ENCODE assay signal across 8 cellular contexts in genomic region chr10:128035557-128035973, GRCh38.
DNase-seq lines count a peak whose midpoint lies in the region; ATAC-seq and TF ChIP-seq lines count a peak whose summit lies in the region.

No MANE protein-coding gene starts in this region.

- H3K36me3 ChIP-seq in BJ (ENCODE audit: control insufficient read depth, insufficient read depth, low read length) = no peaks in the 10 kb centered on the region

- H3K9me3 Mint-ChIP-seq in activated T-cell treated with anti-CD3 and anti-CD28 coated beads, Interleukin-2, amount 50 U/mL, for 24 hours = no peaks in the 10 kb centered on the region

- H3K4me3 ChIP-seq in BJ (ENCODE audit: low read depth, low read length) (no peak overlapping the region), foreskin fibroblast (ENCODE audit: low read depth in 1 of 2, low read length in 2 of 2) (no peak overlapping the region)

- TF ChIP-seq CTCF in BJ (IDR thresholded peaks at IDR 0.05; ENCODE audit: insufficient read depth, low read depth, low read length) (peak; percentile 83), foreskin fibroblast (IDR thresholded peaks at IDR 0.05; ENCODE audit: low read depth, low read length) (peak; percentile 82)

- H3K27me3 Mint-ChIP-seq in activated T-cell treated with anti-CD3 and anti-CD28 coated beads, Interleukin-2, amount 50 U/mL, for 24 hours = no peaks in the 10 kb centered on the region

- POLR2A ChIA-PET in BJ (lab: Charles Lee) = no interaction called here

- H3K4me1 Mint-ChIP-seq in activated T-cell treated with anti-CD3 and anti-CD28 coated beads, Interleukin-2, amount 50 U/mL, for 24 hours (ENCODE audit: low read depth) = peaks cover 11% of the 10 kb centered on the region

- H3K4me3 Mint-ChIP-seq in activated T-cell treated with anti-CD3 and anti-CD28 coated beads, Interleukin-2, amount 50 U/mL, for 24 hours = no peak overlapping the region

- no peak overlapping the region for H3K27ac Mint-ChIP-seq in activated T-cell treated with anti-CD3 and anti-CD28 coated beads, Interleukin-2, amount 50 U/mL, for 24 hours

- ATAC-seq in GM21390 (IDR thresholded peaks at IDR 0.05; ENCODE audit: unreplicated experiment) (peak; percentile 71), GM21515 (IDR thresholded peaks at IDR 0.05; ENCODE audit: unreplicated experiment) (no peak), GM18498 (IDR thresholded peaks at IDR 0.05; ENCODE audit: unreplicated experiment) (no peak)

- DNase-seq in BJ (ENCODE audit: low read depth) (no peak), NAMALWA (ENCODE audit: low spot score) (peak; percentile 50), foreskin fibroblast (no peak), renal cortical epithelial cell (ENCODE audit: low read depth) (peak; percentile 18)
- DNase-seq in activated T-cell treated with anti-CD3 and anti-CD28 coated beads, Interleukin-2, amount 50 U/mL, for 24 hours = peak; percentile 78

- CTCF ChIA-PET in BJ (lab: Yijun Ruan, JAX) = interaction anchor here (0.6 to 6.6 kb wide), 27 partner anchors 9 to 177 kb away, joined by 3 to 160 read pairs (median 5); partner anchors contain the start of gene PTPRE

- H3K27me3 ChIP-seq in BJ (ENCODE audit: control insufficient read depth, insufficient read depth, low read length) = no peaks in the 10 kb centered on the region

- H3K36me3 Mint-ChIP-seq in activated T-cell treated with anti-CD3 and anti-CD28 coated beads, Interleukin-2, amount 50 U/mL, for 24 hours (ENCODE audit: low read depth) = no peaks in the 10 kb centered on the region

Comparison
In these comparisons a context has a peak if more than half of its experiments do, and no peak if none do; other contexts are left out.
1. DNase-seq: peak in NAMALWA (single experiment), activated T-cell treated with anti-CD3 and anti-CD28 coated beads, Interleukin-2, amount 50 U/mL, for 24 hours (single experiment) and renal cortical epithelial cell (single experiment); none in BJ (single experiment) and foreskin fibroblast (0 of 2).